In genomic region chr17:68821860-68822693, GRCh38 we compare ENCODE assay signal across 10 cellular contexts.
DNase-seq lines count a peak whose midpoint lies in the region; ATAC-seq and TF ChIP-seq lines count a peak whose summit lies in the region.
"Had no signal": no experiment of that assay in that cellular context is flagged by ENCODE, and none has a peak within 500 bp of the region (broad histone marks: within the 10 kb centered on the region; RNA-seq: fewer than 3 reads in every experiment).

No MANE protein-coding gene starts in this region.

- no peak overlapping the region for H3K9ac ChIP-seq in OCI-LY3 (ENCODE audit: low read length)

- POLR2A ChIA-PET in naive thymus-derived CD8-positive, alpha-beta T cell (lab: Charles Lee) = no interaction called here

- no peak for ATAC-seq in naive thymus-derived CD8-positive, alpha-beta T cell

- H4K20me1 ChIP-seq in OCI-LY3 (ENCODE audit: insufficient read depth, low read length) = no peaks in the 10 kb centered on the region

- no peaks in the 10 kb centered on the region for H3K27me3 ChIP-seq in OCI-LY3 (ENCODE audit: low read depth, low read length)
- H3K27me3 ChIP-seq: neutrophil had no signal

- H3K4me1 Mint-ChIP-seq in naive thymus-derived CD8-positive, alpha-beta T cell = no peaks in the 10 kb centered on the region

- peaks cover 3 to 28% (median 4%) of the 10 kb centered on the region in 5 donors for H3K27me3 Mint-ChIP-seq in naive thymus-derived CD8-positive, alpha-beta T cell

- peak overlapping the region; percentile 46 for H3K4me2 ChIP-seq in OCI-LY3 (ENCODE audit: low read length)

- no peaks in the 10 kb centered on the region for H3K79me2 ChIP-seq in OCI-LY3 (ENCODE audit: low read length)

- peak; percentile 11 for DNase-seq in ELF-1 (ENCODE audit: low read depth, low spot score)
- peak; percentile 69 for DNase-seq in epithelial cell of prostate (ENCODE audit: low read depth, low spot score)
- peak; percentile 91 for DNase-seq in non-pigmented ciliary epithelial cell (ENCODE audit: low read depth)
- no peak for DNase-seq in superior temporal gyrus (ENCODE audit: extremely low spot score)
- DNase-seq in naive thymus-derived CD8-positive, alpha-beta T cell = no peak
- no peak for DNase-seq in stimulated activated naive CD4-positive, alpha-beta T cell treated with Interleukin-2 at 50 U/mL for 16 hours (lab: John Stamatoyannopoulos, UW)
- DNase-seq in NCI-H187 treated with DMSO at 0.1 percent for 48 hours (lab: John Stamatoyannopoulos, UW) = no peak
- DNase-seq: glutamatergic neuron had no signal

- H3K27ac ChIP-seq in OCI-LY3 (ENCODE audit: low read length) (no peak overlapping the region), epithelial cell of prostate (peak overlapping the region; percentile 2)
- H3K27ac ChIP-seq: neutrophil had no signal

- H3K36me3 Mint-ChIP-seq in naive thymus-derived CD8-positive, alpha-beta T cell = no peaks in the 10 kb centered on the region

- no peaks in the 10 kb centered on the region for H3K36me3 ChIP-seq in OCI-LY3 (replicated peaks; ENCODE audit: low read depth, low read length)
- H3K36me3 ChIP-seq: neutrophil had no signal

- H3K9me3 ChIP-seq in OCI-LY3 (ENCODE audit: insufficient read depth, low read length) = no peaks in the 10 kb centered on the region
- H3K9me3 ChIP-seq: neutrophil had no signal

- H3K27ac Mint-ChIP-seq in naive thymus-derived CD8-positive, alpha-beta T cell = no peak overlapping the region

- H3K9me3 Mint-ChIP-seq in naive thymus-derived CD8-positive, alpha-beta T cell = no peaks in the 10 kb centered on the region

- peaks cover 21% of the 10 kb centered on the region for H3K4me1 ChIP-seq in OCI-LY3 (ENCODE audit: low read length)

- no peak overlapping the region for H3K4me3 Mint-ChIP-seq in naive thymus-derived CD8-positive, alpha-beta T cell

- no peak for TF ChIP-seq CTCF in OCI-LY3 (IDR thresholded peaks at IDR 0.05; ENCODE audit: low read depth, low read length)

- no peak overlapping the region for H3K4me3 ChIP-seq in OCI-LY3 (ENCODE audit: low read length)

- H2AFZ ChIP-seq in OCI-LY3 (ENCODE audit: low read depth, low read length) = no peak overlapping the region

Comparison
In these comparisons a context has a peak if more than half of its experiments do, and no peak if none do; other contexts are left out.
1. DNase-seq: peak in ELF-1 (single experiment), epithelial cell of prostate (single experiment) and non-pigmented ciliary epithelial cell (single experiment); none in superior temporal gyrus (single experiment), naive thymus-derived CD8-positive, alpha-beta T cell (0 of 10), stimulated activated naive CD4-positive, alpha-beta T cell treated with Interleukin-2 at 50 U/mL for 16 hours (single experiment) and NCI-H187 treated with DMSO at 0.1 percent for 48 hours (single experiment).